In genomic region chr6:157768304-157768703, GRCh38 we compare ENCODE assay signal across 13 cellular contexts. TPM values are rescaled to one million over a fixed set of nuclear protein-coding genes. Genes with fewer than 3 reads are reported as not detected.
DNase-seq lines count a peak whose midpoint lies in the region; ATAC-seq lines count a peak whose summit lies in the region.
"Had no signal": no experiment of that assay in that cellular context is flagged by ENCODE, and none has a peak within 500 bp of the region (broad histone marks: within the 10 kb centered on the region; RNA-seq: fewer than 3 reads in every experiment).

No MANE protein-coding gene starts in this region.

- peak; percentile 19 for DNase-seq in activated CD4-positive, alpha-beta T cell treated with anti-CD3 and anti-CD28 coated beads for 36 hours
- DNase-seq in activated CD4-positive, alpha-beta T cell treated with anti-CD3 and anti-CD28 coated beads for 48 hours: no peak
- DNase-seq in KBM-7: peak; percentile 74
- no peak for DNase-seq in activated CD4-positive, alpha-beta memory T cell treated with anti-CD3 and anti-CD28 coated beads for 36 hours
- no peak for DNase-seq in AG08395 (ENCODE audit: low spot score)
- no peak for DNase-seq in NCI-H510A treated with DMSO at 0.1 percent for 48 hours (lab: John Stamatoyannopoulos, UW)
- DNase-seq in activated gamma-delta T cell (lab: John Stamatoyannopoulos, UW): no peak
- DNase-seq: MM.1S had no signal

- peak overlapping the region; percentile 75 for H3K27ac Mint-ChIP-seq in activated CD4-positive, alpha-beta T cell treated with anti-CD3 and anti-CD28 coated beads for 36 hours
- peak overlapping the region; percentile 66 for H3K27ac Mint-ChIP-seq in activated CD4-positive, alpha-beta memory T cell treated with anti-CD3 and anti-CD28 coated beads for 36 hours

- in situ Hi-C loops in KBM-7 (cut with MboI; ENCODE audit: low pct_unique_long_range_greater_than_20kb, low sequenced_read_pairs): loop anchor here (10.0 kb wide), 1 partner anchor 106 kb away; no protein-coding TSS in a partner anchor

- peak overlapping the region in 11 of 21 experiments; percentile 11 to 73 (median 39) for H3K27ac ChIP-seq in skin epidermis
- H3K27ac ChIP-seq: cardiac muscle cell had no signal

- intact Hi-C loops in activated CD4-positive, alpha-beta T cell treated with anti-CD3 and anti-CD28 coated beads for 36 hours (cut with DNase I, micrococcal nuclease): loop anchor here in 1 of 2 experiments (10.0 kb wide), 1 partner anchor 1086 kb away; no protein-coding TSS in a partner anchor
- intact Hi-C loops in activated CD4-positive, alpha-beta memory T cell treated with anti-CD3 and anti-CD28 coated beads for 36 hours (cut with micrococcal nuclease): loop anchor here (10.0 kb wide), 2 partner anchors 304 to 444 kb away; partner anchors contain the start of gene TMEM242

- peaks cover under 1% of the 10 kb centered on the region for H3K9me3 Mint-ChIP-seq in activated CD4-positive, alpha-beta T cell treated with anti-CD3 and anti-CD28 coated beads for 36 hours (ENCODE audit: low read depth)
- H3K9me3 Mint-ChIP-seq in activated CD4-positive, alpha-beta memory T cell treated with anti-CD3 and anti-CD28 coated beads for 36 hours: no peaks in the 10 kb centered on the region

- no peak overlapping the region for H3K4me3 ChIP-seq in skin epidermis
- H3K4me3 ChIP-seq: A549, cardiac muscle cell, right atrium auricular region had no signal

- CTCF ChIA-PET in activated CD4-positive, alpha-beta T cell treated with anti-CD3 and anti-CD28 coated beads for 36 hours (lab: Charles Lee): interaction anchor here (1.1 to 4.5 kb wide), 2 partner anchors 11 to 60 kb away, joined by 3 to 30 read pairs; no protein-coding TSS in a partner anchor
- CTCF ChIA-PET in activated CD4-positive, alpha-beta memory T cell treated with anti-CD3 and anti-CD28 coated beads for 36 hours (lab: Charles Lee): no interaction called here

- POLR2A ChIA-PET in activated CD4-positive, alpha-beta T cell treated with anti-CD3 and anti-CD28 coated beads for 36 hours (lab: Charles Lee): interaction anchor here (1.9 kb wide), 1 partner anchor 54 kb away, joined by 4 read pairs; no protein-coding TSS in a partner anchor
- POLR2A ChIA-PET in activated CD4-positive, alpha-beta memory T cell treated with anti-CD3 and anti-CD28 coated beads for 36 hours (lab: Charles Lee): no interaction called here

- H3K27me3 Mint-ChIP-seq in activated CD4-positive, alpha-beta T cell treated with anti-CD3 and anti-CD28 coated beads for 36 hours: peaks cover 4% of the 10 kb centered on the region
- H3K27me3 Mint-ChIP-seq in activated CD4-positive, alpha-beta memory T cell treated with anti-CD3 and anti-CD28 coated beads for 36 hours: peaks cover 4% of the 10 kb centered on the region

- H3K36me3 Mint-ChIP-seq in activated CD4-positive, alpha-beta T cell treated with anti-CD3 and anti-CD28 coated beads for 36 hours (ENCODE audit: low read depth): no peaks in the 10 kb centered on the region
- peaks cover 2% of the 10 kb centered on the region for H3K36me3 Mint-ChIP-seq in activated CD4-positive, alpha-beta memory T cell treated with anti-CD3 and anti-CD28 coated beads for 36 hours

- no peak overlapping the region for H3K4me3 Mint-ChIP-seq in activated CD4-positive, alpha-beta T cell treated with anti-CD3 and anti-CD28 coated beads for 36 hours
- no peak overlapping the region for H3K4me3 Mint-ChIP-seq in activated CD4-positive, alpha-beta memory T cell treated with anti-CD3 and anti-CD28 coated beads for 36 hours

- no peak for ATAC-seq in activated CD4-positive, alpha-beta T cell treated with anti-CD3 and anti-CD28 coated beads for 36 hours
- ATAC-seq: A549, left lobe of liver had no signal

- peaks cover 72% of the 10 kb centered on the region for H3K4me1 Mint-ChIP-seq in activated CD4-positive, alpha-beta T cell treated with anti-CD3 and anti-CD28 coated beads for 36 hours
- H3K4me1 Mint-ChIP-seq in activated CD4-positive, alpha-beta memory T cell treated with anti-CD3 and anti-CD28 coated beads for 36 hours (ENCODE audit: low read depth): peaks cover 58% of the 10 kb centered on the region

RNA-seq across cellular contexts. Expression of gene SNX9, which starts 54.7 kb away (rescaled TPM):
- total RNA-seq in activated CD4-positive, alpha-beta T cell treated with anti-CD3 and anti-CD28 coated beads for 36 hours: 10 to 100 TPM; 39.4 to 43.3 TPM
- total RNA-seq in activated CD4-positive, alpha-beta memory T cell treated with anti-CD3 and anti-CD28 coated beads for 36 hours: 10 to 100 TPM; 59.3 to 59.7 TPM

Comparison
In these comparisons a context has a peak if more than half of its experiments do, and no peak if none do; other contexts are left out.
1. DNase-seq: peak in activated CD4-positive, alpha-beta T cell treated with anti-CD3 and anti-CD28 coated beads for 36 hours (single experiment) and KBM-7 (single experiment); none in activated CD4-positive, alpha-beta T cell treated with anti-CD3 and anti-CD28 coated beads for 48 hours (single experiment), activated CD4-positive, alpha-beta memory T cell treated with anti-CD3 and anti-CD28 coated beads for 36 hours (single experiment), AG08395 (single experiment), NCI-H510A treated with DMSO at 0.1 percent for 48 hours (single experiment) and activated gamma-delta T cell (single experiment).